8 cellular contexts compared by ENCODE assay signal in genomic region chr12:55727643-55728184, GRCh38. TPM values are rescaled to one million over a fixed set of nuclear protein-coding genes. Genes with fewer than 3 reads are reported as not detected.
DNase-seq lines count a peak whose midpoint lies in the region; ATAC-seq, FAIRE-seq and TF ChIP-seq lines count a peak whose summit lies in the region.

No MANE protein-coding gene starts in this region.

- POLR2A ChIA-PET in A673 (lab: Charles Lee; ENCODE audit: low non-redundant PET): no interaction called here
- POLR2A ChIA-PET in HEK293 (lab: Yijun Ruan, JAX): interaction anchor here (0.6 to 2.1 kb wide), 3 partner anchors 8 to 20 kb away, joined by 3 to 7 read pairs (median 4); partner anchors contain the start of genes ITGA7 and RDH5

- peak overlapping the region; percentile 94 for H3K4me3 Mint-ChIP-seq in activated T-helper 17 cell treated with anti-CD3 and anti-CD28 coated beads, Interleukin-2, amount 50 U/mL, for 72 hours

- peaks cover 58% of the 10 kb centered on the region for H3K36me3 Mint-ChIP-seq in activated T-helper 17 cell treated with anti-CD3 and anti-CD28 coated beads, Interleukin-2, amount 50 U/mL, for 72 hours (ENCODE audit: low read depth)

- no peaks in the 10 kb centered on the region for H3K9me3 Mint-ChIP-seq in activated T-helper 17 cell treated with anti-CD3 and anti-CD28 coated beads, Interleukin-2, amount 50 U/mL, for 72 hours

- peak overlapping the region; percentile 12 for H3K9ac ChIP-seq in rectal smooth muscle tissue (ENCODE audit: low read length)

- no peak for FAIRE-seq in urothelium cell line (lab: Jason Lieb, UNC)

- DNase-seq in A673 (ENCODE audit: low spot score) (no peak), left cardiac atrium (peak; percentile 80), urothelium cell line (ENCODE audit: low spot score) (no peak)
- no peak for DNase-seq in stimulated activated CD4-positive, alpha-beta T cell treated with anti-CD3 and anti-CD28 coated beads, Interleukin-1b, Interleukin-23, amount 100 ng/mL, for 48 hours

- H3K27ac Mint-ChIP-seq in activated T-helper 17 cell treated with anti-CD3 and anti-CD28 coated beads, Interleukin-2, amount 50 U/mL, for 72 hours: peak overlapping the region; percentile 85

- H3K4me1 ChIP-seq in A673 (ENCODE audit: insufficient read depth, low read length, poor library complexity, severe bottlenecking) (peaks cover 16% of the 10 kb centered on the region), HEK293 (ENCODE audit: control insufficient read depth, insufficient read depth, low read length) (no peaks in the 10 kb centered on the region; the same call in 1 of the 2 replicates), rectal smooth muscle tissue (ENCODE audit: control insufficient read depth, insufficient read depth, low read length) (peaks cover 26% of the 10 kb centered on the region)

- no peaks in the 10 kb centered on the region for H3K27me3 ChIP-seq in A673 (replicated peaks; ENCODE audit: insufficient read depth, low read depth, low read length, poor library complexity)
- H3K27me3 ChIP-seq in rectal smooth muscle tissue (ENCODE audit: control insufficient read depth, insufficient read depth, low read length): no peaks in the 10 kb centered on the region

- H3K9me3 ChIP-seq in A673 (ENCODE audit: low read depth, low read length, poor library complexity, severe bottlenecking) (no peaks in the 10 kb centered on the region), HEK293 (ENCODE audit: control insufficient read depth, insufficient read depth, low read depth, low read length) (no peaks in the 10 kb centered on the region)

- H3K27me3 Mint-ChIP-seq in activated T-helper 17 cell treated with anti-CD3 and anti-CD28 coated beads, Interleukin-2, amount 50 U/mL, for 72 hours: no peaks in the 10 kb centered on the region

- no TSS peak for BruUV-seq in A673 (replicated peaks; lab: Mats Ljungman, UMichigan)

- intact Hi-C loops in A673 (cut with micrococcal nuclease; ENCODE audit: unreplicated experiment): no loop called here
- intact Hi-C loops in left cardiac atrium (cut with DNase I): no loop called here

- TF ChIP-seq CTCF in A673 (conservative IDR thresholded peaks at IDR 0.05; ENCODE audit: low read depth, low read length) (no peak), HEK293 (tag by site-specific recombination; IDR thresholded peaks at IDR 0.05) (no peak)

- peak overlapping the region; percentile 85 for H3K4me3 ChIP-seq in A673 (ENCODE audit: low read depth, low read length, poor library complexity, severe bottlenecking)
- H3K4me3 ChIP-seq in HEK293 (ENCODE audit: low read depth, low read length): peak overlapping the region; percentile 77
- H3K4me3 ChIP-seq in rectal smooth muscle tissue (ENCODE audit: low read length): peak overlapping the region; percentile 96

- H3K4me1 Mint-ChIP-seq in activated T-helper 17 cell treated with anti-CD3 and anti-CD28 coated beads, Interleukin-2, amount 50 U/mL, for 72 hours: peaks cover 29% of the 10 kb centered on the region

- CTCF ChIA-PET in A673 (lab: Charles Lee): no interaction called here
- CTCF ChIA-PET in HEK293 (lab: Yijun Ruan, JAX): interaction anchor here (0.7 to 1.7 kb wide), 2 partner anchors 9 to 614 kb away, joined by 5 to 9 read pairs; no protein-coding TSS in a partner anchor

- H3K27ac ChIP-seq in A673 (ENCODE audit: low read depth, low read length, poor library complexity, severe bottlenecking) (peak overlapping the region; percentile 92), HEK293 (ENCODE audit: extremely low read depth, low read depth, low read length) (peak overlapping the region; percentile 91; the same call in 1 of the 2 replicates), rectal smooth muscle tissue (ENCODE audit: low read depth, low read length) (peak overlapping the region; percentile 98)

- no peak for ATAC-seq in activated T-helper 17 cell treated with anti-CD3 and anti-CD28 coated beads, Interleukin-2, amount 50 U/mL, for 72 hours (replicated peaks)
- ATAC-seq in left cardiac atrium (peak in 1 of 2 donors; percentile 6), HG02852 (IDR thresholded peaks at IDR 0.05; ENCODE audit: unreplicated experiment) (no peak)

- H3K36me3 ChIP-seq in A673 (ENCODE audit: insufficient read depth, low read length, poor library complexity, severe bottlenecking) (peaks cover 37% of the 10 kb centered on the region), HEK293 (ENCODE audit: control insufficient read depth in 2 of 2, insufficient read depth in 1 of 2, low read length in 2 of 2) (peaks cover 12 to 50% of the 10 kb centered on the region in 2 experiments), rectal smooth muscle tissue (ENCODE audit: control insufficient read depth, insufficient read depth, low read length) (peaks cover 24% of the 10 kb centered on the region)

TF ChIP-seq in HEK293, 187 proteins besides CTCF, POLR2A, EP300 and RAD21 (continues in another document):
- TF ChIP-seq ZEB2 (tag by site-specific recombination; IDR thresholded peaks at IDR 0.05) (no peak), PRDM6 (tag by site-specific recombination; IDR thresholded peaks at IDR 0.05) (no peak), ZNF473 (tag by site-specific recombination; IDR thresholded peaks at IDR 0.05) (no peak), ZNF776 (tag by site-specific recombination; IDR thresholded peaks at IDR 0.05; ENCODE audit: borderline replicate concordance) (no peak), ZNF449 (tag by site-specific recombination; IDR thresholded peaks at IDR 0.05) (no peak), MZF1 (tag by site-specific recombination; IDR thresholded peaks at IDR 0.05; ENCODE audit: borderline replicate concordance) (no peak), ZBTB10 (tag by site-specific recombination; IDR thresholded peaks at IDR 0.05) (no peak), ZBTB20 (tag by site-specific recombination; IDR thresholded peaks at IDR 0.05) (peak; percentile 13; the same call in 1 of the 2 replicates), ZBTB8A (tag by site-specific recombination; IDR thresholded peaks at IDR 0.05) (no peak)

RNA-seq across cellular contexts. Expression of gene CD63, which starts 1.1 kb away (rescaled TPM):
- total RNA-seq in A673 (2021): 367 and 371 TPM in 2 replicates
- 100 to 1,000 TPM; 211 to 237 TPM for total RNA-seq in activated T-helper 17 cell treated with anti-CD3 and anti-CD28 coated beads, Interleukin-2, amount 50 U/mL, for 72 hours
- total RNA-seq in left cardiac atrium: 1,000 to 10,000 TPM; 1,288 to 1,875 TPM

RNA-seq across cellular contexts. Expression of gene RDH5, which starts 7.5 kb away (rescaled TPM):
- 6.7 and 9.7 TPM in 2 replicates for total RNA-seq in A673 (2021)
- total RNA-seq in activated T-helper 17 cell treated with anti-CD3 and anti-CD28 coated beads, Interleukin-2, amount 50 U/mL, for 72 hours: 10 to 100 TPM; 13.0 to 13.5 TPM
- 10 to 100 TPM; 29.5 to 38.1 TPM for total RNA-seq in left cardiac atrium

RNA-seq across cellular contexts. Expression of gene BLOC1S1, which starts 11.9 kb away (rescaled TPM):
- total RNA-seq in A673 (2021): 76.0 and 86.3 TPM in 2 replicates
- 100 to 1,000 TPM; 104 to 118 TPM for total RNA-seq in activated T-helper 17 cell treated with anti-CD3 and anti-CD28 coated beads, Interleukin-2, amount 50 U/mL, for 72 hours
- 100 to 1,000 TPM; 119 to 123 TPM for total RNA-seq in left cardiac atrium

RNA-seq across cellular contexts. Expression of gene GDF11, which starts 15.2 kb away (rescaled TPM):
- total RNA-seq in A673 (2021) (38.4 and 46.9 TPM in 2 replicates), left cardiac atrium (10 to 100 TPM; 12.0 to 14.2 TPM)
- 10 to 100 TPM in 1 of 2 donors, 1 to 10 TPM in 1; 7.4 to 14.1 TPM for total RNA-seq in activated T-helper 17 cell treated with anti-CD3 and anti-CD28 coated beads, Interleukin-2, amount 50 U/mL, for 72 hours

RNA-seq across cellular contexts. Expression of gene ITGA7, which starts 20.0 kb away (rescaled TPM):
- total RNA-seq in A673 (2021) (14.7 and 21.4 TPM in 2 replicates), left cardiac atrium (100 to 1,000 TPM; 395 to 448 TPM)
- total RNA-seq in activated T-helper 17 cell treated with anti-CD3 and anti-CD28 coated beads, Interleukin-2, amount 50 U/mL, for 72 hours: 1 to 10 TPM; 3.2 to 8.7 TPM
